Comparison of ENCODE assay signal across 1 cellular context in the genomic region with DNA sequence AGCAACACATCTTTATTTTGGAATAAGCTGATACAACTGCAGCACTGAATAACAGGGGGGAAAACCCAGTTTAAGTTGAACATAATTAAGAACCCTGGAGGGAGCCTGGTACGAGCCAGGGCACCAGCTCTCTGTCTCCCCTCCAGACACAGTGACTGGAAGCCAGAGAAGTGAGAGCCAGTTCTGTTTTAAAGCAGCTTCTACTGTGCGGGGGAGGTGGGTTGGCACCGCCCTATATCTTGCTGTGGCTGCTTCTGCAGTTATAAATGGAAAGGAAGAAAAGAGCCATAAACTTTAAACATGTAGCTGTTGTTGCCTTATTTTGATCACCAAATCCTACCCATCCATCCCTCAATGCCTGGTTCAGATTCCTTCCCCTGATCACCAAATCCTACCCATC.
TF ChIP-seq lines count a peak whose summit lies in the region.

No MANE protein-coding gene starts in this region.

TF ChIP-seq in GM23338, 12 proteins besides CTCF, POLR2A, EP300 and RAD21 (continued from another document):
- TF ChIP-seq NANOG (IDR thresholded peaks at IDR 0.05; ENCODE audit: borderline replicate concordance) (no peak), ZNF331 (CRISPR knock-in tag; IDR thresholded peaks at IDR 0.05; ENCODE audit: low read depth) (no peak), ZNF114 (CRISPR knock-in tag; IDR thresholded peaks at IDR 0.05) (no peak), STAT1 (IDR thresholded peaks at IDR 0.05; ENCODE audit: unreplicated experiment) (no peak), CREB1 (CRISPR knock-in tag; IDR thresholded peaks at IDR 0.05; ENCODE audit: low read depth) (no peak), EZH2phosphoT487 (IDR thresholded peaks at IDR 0.05; ENCODE audit: unreplicated experiment) (no peak)
